In the genomic region with DNA sequence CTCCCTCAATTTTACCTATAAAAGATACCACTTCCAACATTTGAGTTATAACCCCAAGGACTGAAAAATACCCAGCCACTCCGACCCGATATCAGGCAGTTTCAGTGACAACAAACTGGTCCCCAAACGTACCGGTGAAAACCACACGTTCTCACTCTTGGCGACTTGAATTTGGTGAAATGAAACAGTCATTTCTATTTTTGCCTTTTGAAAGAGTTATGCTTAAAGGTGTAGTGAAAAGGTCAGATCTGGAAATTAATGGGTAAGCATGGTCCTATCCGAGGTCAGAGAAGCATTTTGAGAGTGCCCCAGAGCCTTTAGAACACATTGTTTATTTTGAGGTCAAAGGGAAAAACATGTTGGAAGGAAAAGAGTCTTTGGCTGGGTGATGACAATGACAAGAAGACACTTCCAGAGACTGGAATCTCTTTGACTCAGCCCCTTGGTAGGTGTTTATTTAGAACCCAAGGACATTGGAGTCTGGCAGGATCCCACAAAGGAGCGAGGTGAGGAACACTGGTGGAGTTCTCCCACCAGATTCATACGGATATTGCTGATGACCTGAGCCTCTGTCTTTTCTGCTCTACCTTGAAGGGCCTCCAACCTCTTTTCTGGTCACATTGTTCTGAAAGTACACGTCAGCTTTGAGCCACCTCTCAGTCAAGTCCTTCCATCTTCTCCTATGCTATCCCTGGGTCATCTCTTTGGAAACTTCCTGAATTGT, we compare ENCODE assay signal across 9 cellular contexts.
A peak's percentile ranks its signal among the peaks of the same experiment; 100 is the strongest.
DNase-seq lines count a peak whose midpoint lies in the region; ATAC-seq lines count a peak whose summit lies in the region.
"Had no signal": no experiment of that assay in that cellular context is flagged by ENCODE, and none has a peak within 500 bp of the region (broad histone marks: within the 10 kb centered on the region; RNA-seq: fewer than 3 reads in every experiment).

No MANE protein-coding gene starts in this region.

- H3K4me1 Mint-ChIP-seq in memory B cell, result peaks cover 37% of the 10 kb centered on the region

- no peak for DNase-seq in memory B cell (ENCODE audit: low spot score in 2 of 2)
- DNase-seq in D341Med (ENCODE audit: low spot score), result no peak
- no peak for DNase-seq in anterior cingulate cortex (lab: John Stamatoyannopoulos, UW)
- DNase-seq in GF-D8 (lab: John Stamatoyannopoulos, UW), result no peak
- no peak for DNase-seq in activated effector memory CD4-positive, alpha-beta T cell treated with anti-CD3 and anti-CD28 coated beads, Interleukin-2, amount 50 U/mL, for 16 hours
- DNase-seq: NCI-H2107 had no signal

- H3K4me3 Mint-ChIP-seq in memory B cell, result peak overlapping the region; percentile 57

- H3K9me3 Mint-ChIP-seq in memory B cell, result no peaks in the 10 kb centered on the region

- no peaks in the 10 kb centered on the region for H3K27me3 Mint-ChIP-seq in memory B cell

- no peaks in the 10 kb centered on the region for H3K36me3 Mint-ChIP-seq in memory B cell

- H3K27ac Mint-ChIP-seq in memory B cell, result peak overlapping the region; percentile 92

- ATAC-seq in GM18519 (IDR thresholded peaks at IDR 0.05; ENCODE audit: low FRiP score, unreplicated experiment) (peak; percentile 38), GM21515 (IDR thresholded peaks at IDR 0.05; ENCODE audit: unreplicated experiment) (peak; percentile 47), HG03460 (IDR thresholded peaks at IDR 0.05; ENCODE audit: unreplicated experiment) (peak; percentile 62), memory B cell (ENCODE audit: low read depth) (no peak)
